8 cellular contexts compared by ENCODE assay signal in the genomic region with DNA sequence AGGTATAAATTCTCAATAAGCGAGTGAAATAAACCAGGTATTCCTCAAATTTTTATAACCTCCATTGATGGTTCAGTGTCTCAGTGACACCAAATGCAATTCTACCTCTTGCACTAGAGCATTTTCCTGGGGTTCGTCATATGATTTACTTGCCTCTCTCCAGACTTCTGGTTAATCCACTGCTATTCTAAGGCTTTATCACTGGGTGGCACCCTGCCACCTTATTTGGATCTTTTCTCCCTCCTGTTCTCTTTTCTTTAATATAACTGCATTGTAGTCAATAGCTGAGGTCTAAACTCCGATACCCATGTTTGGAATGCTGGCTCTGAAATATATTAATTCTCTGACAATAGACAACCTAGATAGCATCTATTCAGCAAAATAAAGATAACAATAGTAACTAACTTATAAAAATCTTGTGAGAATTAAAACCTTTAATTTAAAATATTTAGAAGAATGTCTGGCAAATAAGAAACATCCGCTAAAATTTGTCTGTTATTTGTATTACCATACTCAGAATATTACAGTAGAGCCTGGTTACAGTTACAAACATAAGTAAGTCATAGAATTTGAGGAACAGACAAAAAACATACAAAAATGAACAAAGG.
DNase-seq lines count a peak whose midpoint lies in the region; ATAC-seq and TF ChIP-seq lines count a peak whose summit lies in the region.

No MANE protein-coding gene starts in this region.

- TF ChIP-seq POLR2A in body of pancreas (IDR thresholded peaks at IDR 0.05) = no peak

- H3K27me3 ChIP-seq in body of pancreas (no peaks in the 10 kb centered on the region), psoas muscle (ENCODE audit: insufficient read depth in 3 of 3, low read length in 2 of 3) (no peaks in the 10 kb centered on the region)

- intact Hi-C loops in body of pancreas (cut with DNase I) = no loop called here
- intact Hi-C loops in psoas muscle (cut with DNase I) = no loop called here

- peak in 4 of 7 experiments; percentile 16 to 33 (median 27) for TF ChIP-seq CTCF in body of pancreas (IDR thresholded peaks at IDR 0.05)
- no peak for TF ChIP-seq CTCF in psoas muscle (IDR thresholded peaks at IDR 0.05)

- H3K4me3 ChIP-seq in body of pancreas (no peak overlapping the region), psoas muscle (no peak overlapping the region)

- 34 to 37% methylated on average over 4 of the region's 4 CpGs for WGBS in body of pancreas, 2 donors
- 58 to 65% (median 62%) methylated on average over 4 of the region's 4 CpGs for WGBS in psoas muscle, 3 donors

- DNase-seq in AML-193 (lab: John Stamatoyannopoulos, UW) = peak; percentile 17 to 29
- peak; percentile 13 to 73 for DNase-seq in NCI-H524 (lab: John Stamatoyannopoulos, UW)
- peak; percentile 13 to 47 (median 24) for DNase-seq in body of pancreas
- peak; percentile 61 for DNase-seq in middle frontal gyrus (ENCODE audit: extremely low spot score, low spot score)
- no peak for DNase-seq in psoas muscle

- H3K36me3 ChIP-seq in body of pancreas (replicated peaks in 1 of 2; ENCODE audit: insufficient read depth in 1 of 2, low read depth in 2 of 2) (no peaks in the 10 kb centered on the region), psoas muscle (ENCODE audit: insufficient read depth in 1 of 2, low read depth in 1 of 2) (no peaks in the 10 kb centered on the region)

- H3K9me3 ChIP-seq in body of pancreas (no peaks in the 10 kb centered on the region), psoas muscle (no peaks in the 10 kb centered on the region)

- no peaks in the 10 kb centered on the region for H3K4me1 ChIP-seq in body of pancreas
- H3K4me1 ChIP-seq in psoas muscle = no peaks in the 10 kb centered on the region

- ATAC-seq in HG02884 (IDR thresholded peaks at IDR 0.05; ENCODE audit: unreplicated experiment) (peak; percentile 42), body of pancreas (no peak), HG02981 (IDR thresholded peaks at IDR 0.05; ENCODE audit: unreplicated experiment) (no peak), HG03108 (IDR thresholded peaks at IDR 0.05; ENCODE audit: unreplicated experiment) (no peak), psoas muscle (no peak)

- H3K27ac ChIP-seq in body of pancreas (no peak overlapping the region), psoas muscle (no peak overlapping the region)

Comparison
In these comparisons a context has a peak if more than half of its experiments do, and no peak if none do; other contexts are left out.
1. DNase-seq: peak in AML-193 (2 of 2), NCI-H524 (2 of 2), body of pancreas (4 of 4) and middle frontal gyrus (single experiment); none in psoas muscle (0 of 2).